In genomic region chr11:92776676-92777075, GRCh38 we compare ENCODE assay signal across 26 cellular contexts.
A peak's percentile ranks its signal among the peaks of the same experiment; 100 is the strongest.
DNase-seq lines count a peak whose midpoint lies in the region; ATAC-seq and TF ChIP-seq lines count a peak whose summit lies in the region.
"Had no signal": no experiment of that assay in that cellular context is flagged by ENCODE, and none has a peak within 500 bp of the region (broad histone marks: within the 10 kb centered on the region; RNA-seq: fewer than 3 reads in every experiment).

No MANE protein-coding gene starts in this region.

- no peak overlapping the region for H3K18ac ChIP-seq in H9 (ENCODE audit: insufficient read length, low read depth, low read length)

- H3F3A ChIP-seq in GM23248 (ENCODE audit: insufficient read depth) (no peaks in the 10 kb centered on the region), SK-N-SH (replicated peaks; ENCODE audit: insufficient read depth) (peaks cover 3% of the 10 kb centered on the region)

- H3K9ac ChIP-seq in GM23248: no peak overlapping the region
- no peak overlapping the region for H3K9ac ChIP-seq in SK-N-SH
- no peak overlapping the region for H3K9ac ChIP-seq in H9 (ENCODE audit: extremely low read depth, insufficient read length, low read length)

- no peak overlapping the region for H4K8ac ChIP-seq in H9 (replicated peaks; ENCODE audit: insufficient read length, low read depth, low read length)

- no peak overlapping the region for H2BK12ac ChIP-seq in H9 (ENCODE audit: insufficient read length, low read depth, low read length)

- no peaks in the 10 kb centered on the region for H3K27me3 Mint-ChIP-seq in stimulated activated naive B cell treated with anti-CD40 and anti-IgM and Interleukin-4, amounts not matched to agents 10 μg/mL and 1 μg/mL and 100 μg/mL, for 72 hours
- H3K27me3 Mint-ChIP-seq in H9 (ENCODE audit: low read depth): no peaks in the 10 kb centered on the region
- H3K27me3 Mint-ChIP-seq: activated CD4-positive, alpha-beta memory T cell treated with anti-CD3 and anti-CD28 coated beads, Interleukin-2, amount 10 ng/mL, durations not matched to agents 7 days and 5 days; T-cell had no signal

- no peaks in the 10 kb centered on the region for H3K9me2 ChIP-seq in GM23248 (ENCODE audit: insufficient read depth)
- H3K9me2 ChIP-seq in SK-N-SH: no peaks in the 10 kb centered on the region

- ATAC-seq in stimulated activated naive B cell treated with anti-CD40 and anti-IgM and Interleukin-4, amounts not matched to agents 10 μg/mL and 1 μg/mL and 100 μg/mL, for 72 hours (replicated peaks): peak; percentile 85 to 89
- ATAC-seq: activated T-helper 17 cell treated with anti-CD3 and anti-CD28 coated beads, Interleukin-2, amount 50 U/mL, for 72 hours; foreskin keratinocyte; pancreas; T-cell had no signal

- no peak overlapping the region for H3T11ph ChIP-seq in H9 (ENCODE audit: low read length)

- H2BK20ac ChIP-seq in H9 (ENCODE audit: low read depth, low read length, poor library complexity, severe bottlenecking): no peak overlapping the region

- no peak overlapping the region for H2BK15ac ChIP-seq in H9 (ENCODE audit: low read depth, low read length)

- no peaks in the 10 kb centered on the region for H3K79me2 ChIP-seq in GM23248 (ENCODE audit: insufficient read depth)
- H3K79me2 ChIP-seq in SK-N-SH (ENCODE audit: insufficient read depth): no peaks in the 10 kb centered on the region
- H3K79me2 ChIP-seq in H9 (ENCODE audit: insufficient read depth, low read length): no peaks in the 10 kb centered on the region

- H2AK5ac ChIP-seq in H9 (ENCODE audit: insufficient read length, low read length): no peak overlapping the region

- no peaks in the 10 kb centered on the region for H3K23me2 ChIP-seq in H9 (ENCODE audit: insufficient read length, low read depth, low read length, poor library complexity, severe bottlenecking)

- H3K27ac Mint-ChIP-seq in stimulated activated naive B cell treated with anti-CD40 and anti-IgM and Interleukin-4, amounts not matched to agents 10 μg/mL and 1 μg/mL and 100 μg/mL, for 72 hours: peak overlapping the region; percentile 63
- peak overlapping the region in 1 of 3 experiments; percentile 12; a peak in 1 of 7 replicates for H3K27ac Mint-ChIP-seq in H9
- H3K27ac Mint-ChIP-seq: activated CD4-positive, alpha-beta memory T cell treated with anti-CD3 and anti-CD28 coated beads, Interleukin-2, amount 10 ng/mL, durations not matched to agents 7 days and 5 days; activated naive CD4-positive, alpha-beta T cell treated with anti-CD3 and anti-CD28 coated beads, Interleukin-2, amount 50 U/mL, for 24 hours; activated T-helper 17 cell treated with anti-CD3 and anti-CD28 coated beads, Interleukin-2, amount 50 U/mL, for 72 hours; CD4-positive, alpha-beta memory T cell; nephron; T-cell had no signal

- no peak overlapping the region for H3K4me3 ChIP-seq in GM23248
- no peak overlapping the region for H3K4me3 ChIP-seq in astrocyte of the spinal cord (ENCODE audit: low read depth, low read length)
- no peak overlapping the region for H3K4me3 ChIP-seq in SK-N-SH (ENCODE audit: low read depth in 2 of 2, low read length in 1 of 2)
- H3K4me3 ChIP-seq: cardiac muscle cell, pancreas, SJSA1 had no signal

- no peak overlapping the region for H2BK120ac ChIP-seq in H9 (ENCODE audit: low read depth, low read length, poor library complexity, severe bottlenecking)

- H2BK5ac ChIP-seq in H9 (ENCODE audit: insufficient read length, low read length): no peak overlapping the region

- DNase-seq in GM23248: peak; percentile 28
- peak; percentile 24 for DNase-seq in astrocyte of the spinal cord (ENCODE audit: low read depth, low spot score)
- DNase-seq in kidney glomerular epithelial cell (lab: John Stamatoyannopoulos, UW): peak; percentile 6
- DNase-seq in stimulated activated naive B cell treated with anti-CD40 and anti-IgM and Interleukin-4, amounts not matched to agents 10 μg/mL and 1 μg/mL and 100 μg/mL, for 72 hours: no peak
- no peak for DNase-seq in SK-N-SH
- no peak for DNase-seq in ACHN
- DNase-seq in H9: no peak
- DNase-seq: activated CD4-positive, alpha-beta memory T cell treated with anti-CD3 and anti-CD28 coated beads, Interleukin-2, amount 10 ng/mL, durations not matched to agents 7 days and 5 days; amygdala; CD4-positive, alpha-beta memory T cell; cortex of kidney; foreskin keratinocyte; H7; hippocampal formation; IMR-90; NCI-H1092 treated with DMSO at 0.1 percent for 48 hours; NCI-H187; pancreas; stimulated activated CD4-positive, alpha-beta T cell treated with anti-CD3 and anti-CD28 coated beads, Interleukin-15, amount 100 ng/mL, for 24 hours; stimulated activated naive CD4-positive, alpha-beta T cell treated with Interleukin-2 at 50 U/mL for 16 hours; T-cell had no signal

- H2AFZ ChIP-seq in GM23248: no peak overlapping the region
- H2AFZ ChIP-seq in SK-N-SH (ENCODE audit: low read depth): no peak overlapping the region
- H2AFZ ChIP-seq in H9 (ENCODE audit: low read length): no peak overlapping the region

- CTCF ChIA-PET in SK-N-SH (lab: Yijun Ruan, JAX): no interaction called here

- H3K4me2 ChIP-seq in GM23248 (ENCODE audit: unreplicated experiment) (no peak overlapping the region), SK-N-SH (no peak overlapping the region), H9 (ENCODE audit: insufficient read depth, insufficient read length, low read length) (no peak overlapping the region)

- H4K20me1 ChIP-seq in GM23248 (ENCODE audit: insufficient read depth): no peaks in the 10 kb centered on the region
- no peaks in the 10 kb centered on the region for H4K20me1 ChIP-seq in SK-N-SH (ENCODE audit: insufficient read depth)
- H4K20me1 ChIP-seq in H9 (ENCODE audit: control insufficient read depth, insufficient read depth, insufficient read length): peaks cover 3% of the 10 kb centered on the region

- H3K36me3 ChIP-seq in GM23248 (ENCODE audit: low read depth) (no peaks in the 10 kb centered on the region), SK-N-SH (replicated peaks in 1 of 2; ENCODE audit: control insufficient read depth in 1 of 2, insufficient read depth in 2 of 2, low read length in 1 of 2) (no peaks in the 10 kb centered on the region)
- H3K36me3 ChIP-seq: cardiac muscle cell, pancreas, SJSA1 had no signal

- peaks cover 4 to 11% of the 10 kb centered on the region in 2 donors for H3K4me1 Mint-ChIP-seq in stimulated activated naive B cell treated with anti-CD40 and anti-IgM and Interleukin-4, amounts not matched to agents 10 μg/mL and 1 μg/mL and 100 μg/mL, for 72 hours
- H3K4me1 Mint-ChIP-seq in H9: peaks cover 26% of the 10 kb centered on the region in 2 experiments
- H3K4me1 Mint-ChIP-seq: activated CD4-positive, alpha-beta memory T cell treated with anti-CD3 and anti-CD28 coated beads, Interleukin-2, amount 10 ng/mL, durations not matched to agents 7 days and 5 days; activated naive CD4-positive, alpha-beta T cell treated with anti-CD3 and anti-CD28 coated beads, Interleukin-2, amount 50 U/mL, for 24 hours; activated T-helper 17 cell treated with anti-CD3 and anti-CD28 coated beads, Interleukin-2, amount 50 U/mL, for 72 hours; CD4-positive, alpha-beta memory T cell; T-cell had no signal

- WGBS in GM23248 (ENCODE audit: low coverage in 1 of 2, low lambda C conversion rate in 2 of 2, missing lambda C conversion rate in 2 of 2), 2 experiments: 20 to 27% methylated on average over 2 of the region's 2 CpGs
- WGBS in SK-N-SH (ENCODE audit: low lambda C conversion rate): 77% methylated on average over 2 of the region's 2 CpGs
- no CpG with 5 or more reads among the region's 2 CpGs for WGBS in H9 (ENCODE audit: extremely low coverage, insufficient read length, low lambda C conversion rate)

- peaks cover 7% of the 10 kb centered on the region; the same call in 1 of the 2 replicates for H3K27me3 ChIP-seq in GM23248 (replicated peaks; ENCODE audit: insufficient read depth)
- no peaks in the 10 kb centered on the region for H3K27me3 ChIP-seq in SK-N-SH (ENCODE audit: insufficient read depth)
- H3K27me3 ChIP-seq in H9 (ENCODE audit: insufficient read depth, low read length): no peaks in the 10 kb centered on the region
- H3K27me3 ChIP-seq: foreskin keratinocyte, pancreas, SJSA1 had no signal

- H3K9me3 ChIP-seq in GM23248 (ENCODE audit: low read depth) (no peaks in the 10 kb centered on the region), SK-N-SH (no peaks in the 10 kb centered on the region), H9 (ENCODE audit: control insufficient read depth, low read depth, low read length) (no peaks in the 10 kb centered on the region)
- H3K9me3 ChIP-seq: pancreas, SJSA1 had no signal

- H3K4ac ChIP-seq in H9 (ENCODE audit: low read depth, low read length): no peak overlapping the region

- TF ChIP-seq RAD21 in SK-N-SH (IDR thresholded peaks at IDR 0.05; ENCODE audit: low read length): no peak

- in situ Hi-C loops in GM23248 (cut with MboI) (no loop called here), astrocyte of the spinal cord (cut with HindIII; ENCODE audit: low sequenced_read_pairs) (no loop called here), ACHN (cut with HindIII; ENCODE audit: low pct_ligation_motif_present, low pct_unique_long_range_greater_than_20kb, low sequenced_read_pairs) (no loop called here)

- H4K5ac ChIP-seq in H9 (ENCODE audit: insufficient read length, low read depth, low read length): no peak overlapping the region

- H3K23ac ChIP-seq in H9 (ENCODE audit: insufficient read length, low read depth, low read length): no peak overlapping the region

- no peak overlapping the region for H4K91ac ChIP-seq in H9 (ENCODE audit: insufficient read length, low read depth, low read length)

- no peaks in the 10 kb centered on the region for H3K4me1 ChIP-seq in GM23248 (ENCODE audit: insufficient read depth)
- H3K4me1 ChIP-seq in SK-N-SH (ENCODE audit: control insufficient read depth in 1 of 2, insufficient read depth in 2 of 2, low read depth in 1 of 2, low read length in 1 of 2): no peaks in the 10 kb centered on the region
- no peaks in the 10 kb centered on the region for H3K4me1 ChIP-seq in H9 (ENCODE audit: insufficient read depth, low read length)
- H3K4me1 ChIP-seq: foreskin keratinocyte, pancreas, SJSA1 had no signal

- H3K27ac ChIP-seq in GM23248 (no peak overlapping the region), SK-N-SH (ENCODE audit: low read depth in 2 of 2, low read length in 1 of 2) (no peak overlapping the region), H9 (ENCODE audit: insufficient read length, low read depth, low read length) (no peak overlapping the region)
- H3K27ac ChIP-seq: cardiac muscle cell, foreskin keratinocyte, pancreas, SJSA1 had no signal

- TF ChIP-seq EP300 in SK-N-SH (IDR thresholded peaks at IDR 0.05; ENCODE audit: borderline replicate concordance in 1 of 2, low read depth in 1 of 2, low read length in 1 of 2): no peak

- no peaks in the 10 kb centered on the region for H3K9me3 Mint-ChIP-seq in stimulated activated naive B cell treated with anti-CD40 and anti-IgM and Interleukin-4, amounts not matched to agents 10 μg/mL and 1 μg/mL and 100 μg/mL, for 72 hours
- H3K9me3 Mint-ChIP-seq in H9: no peaks in the 10 kb centered on the region
- H3K9me3 Mint-ChIP-seq: activated CD4-positive, alpha-beta memory T cell treated with anti-CD3 and anti-CD28 coated beads, Interleukin-2, amount 10 ng/mL, durations not matched to agents 7 days and 5 days; activated naive CD4-positive, alpha-beta T cell treated with anti-CD3 and anti-CD28 coated beads, Interleukin-2, amount 50 U/mL, for 24 hours; activated T-helper 17 cell treated with anti-CD3 and anti-CD28 coated beads, Interleukin-2, amount 50 U/mL, for 72 hours; nephron; T-cell had no signal

- H3K56ac ChIP-seq in H9 (ENCODE audit: insufficient read length, low read depth, low read length): no peak overlapping the region

- POLR2A ChIA-PET in SK-N-SH (lab: Yijun Ruan, JAX): no interaction called here

- H3K36me3 Mint-ChIP-seq in stimulated activated naive B cell treated with anti-CD40 and anti-IgM and Interleukin-4, amounts not matched to agents 10 μg/mL and 1 μg/mL and 100 μg/mL, for 72 hours: no peaks in the 10 kb centered on the region
- H3K36me3 Mint-ChIP-seq in H9 (ENCODE audit: insufficient read depth in 1 of 3, low read depth in 3 of 3): no peaks in the 10 kb centered on the region; a peak in 2 of 7 replicates
- H3K36me3 Mint-ChIP-seq: activated naive CD4-positive, alpha-beta T cell treated with anti-CD3 and anti-CD28 coated beads, Interleukin-2, amount 50 U/mL, for 24 hours; CD4-positive, alpha-beta memory T cell; T-cell had no signal

- TF ChIP-seq CTCF in astrocyte of the spinal cord (IDR thresholded peaks at IDR 0.05; ENCODE audit: low read depth, low read length) (no peak), SK-N-SH (IDR thresholded peaks at IDR 0.05) (no peak), H9 (conservative IDR thresholded peaks at IDR 0.05) (no peak)

- no peak overlapping the region for H3K14ac ChIP-seq in H9 (ENCODE audit: insufficient read depth, low read length)

- H3K79me1 ChIP-seq in H9 (ENCODE audit: insufficient read depth, low read depth, low read length, poor library complexity, severe bottlenecking): no peaks in the 10 kb centered on the region

- H3K4me3 Mint-ChIP-seq in stimulated activated naive B cell treated with anti-CD40 and anti-IgM and Interleukin-4, amounts not matched to agents 10 μg/mL and 1 μg/mL and 100 μg/mL, for 72 hours: no peak overlapping the region
- no peak overlapping the region for H3K4me3 Mint-ChIP-seq in H9
- H3K4me3 Mint-ChIP-seq: activated CD4-positive, alpha-beta memory T cell treated with anti-CD3 and anti-CD28 coated beads, Interleukin-2, amount 10 ng/mL, durations not matched to agents 7 days and 5 days; activated naive CD4-positive, alpha-beta T cell treated with anti-CD3 and anti-CD28 coated beads, Interleukin-2, amount 50 U/mL, for 24 hours; activated T-helper 17 cell treated with anti-CD3 and anti-CD28 coated beads, Interleukin-2, amount 50 U/mL, for 72 hours; CD4-positive, alpha-beta memory T cell; nephron; T-cell had no signal

Comparison
In these comparisons a context has a peak if more than half of its experiments do, and no peak if none do; other contexts are left out.
1. DNase-seq: peak in GM23248 (single experiment), astrocyte of the spinal cord (single experiment) and kidney glomerular epithelial cell (single experiment); none in stimulated activated naive B cell treated with anti-CD40 and anti-IgM and Interleukin-4, amounts not matched to agents 10 μg/mL and 1 μg/mL and 100 μg/mL, for 72 hours (single experiment), SK-N-SH (single experiment), ACHN (single experiment) and H9 (single experiment).